22 cellular contexts compared by ENCODE assay signal in genomic region chr19:40827386-40828247, GRCh38. TPM values are rescaled to one million over a fixed set of nuclear protein-coding genes. Genes with fewer than 3 reads are reported as not detected.
DNase-seq lines count a peak whose midpoint lies in the region; ATAC-seq and TF ChIP-seq lines count a peak whose summit lies in the region.
"Had no signal": no experiment of that assay in that cellular context is flagged by ENCODE, and none has a peak within 500 bp of the region (broad histone marks: within the 10 kb centered on the region; RNA-seq: fewer than 3 reads in every experiment).

No MANE protein-coding gene starts in this region.

- peaks cover 0 to 9% of the 10 kb centered on the region in 2 donors for H3K36me3 Mint-ChIP-seq in CD4-positive, alpha-beta memory T cell
- no peaks in the 10 kb centered on the region for H3K36me3 Mint-ChIP-seq in natural killer cell

- 96 to 97% methylated on average over 22 of the region's 22 CpGs for WGBS in aorta, 2 donors

- H3K4me3 ChIP-seq in CD4-positive, alpha-beta memory T cell (ENCODE audit: low read length in 2 of 2) = no peak overlapping the region
- no peak overlapping the region for H3K4me3 ChIP-seq in HEK293 (ENCODE audit: low read depth, low read length)
- H3K4me3 ChIP-seq in dorsolateral prefrontal cortex = no peak overlapping the region
- H3K4me3 ChIP-seq in aorta (ENCODE audit: low read length in 2 of 2) = no peak overlapping the region
- H3K4me3 ChIP-seq: esophagus muscularis mucosa, lung, spleen had no signal

- CTCF ChIA-PET in CD4-positive, alpha-beta memory T cell (lab: Charles Lee; ENCODE audit: partially characterized antibody) = no interaction called here
- CTCF ChIA-PET in HEK293 (lab: Yijun Ruan, JAX) = interaction anchor here (0.6 to 2.3 kb wide), 5 partner anchors 8 to 193 kb away, joined by 3 to 11 read pairs (median 3); no protein-coding TSS in a partner anchor

- TF ChIP-seq CTCF in HEK293 (tag by site-specific recombination; IDR thresholded peaks at IDR 0.05) = no peak
- no peak for TF ChIP-seq CTCF in dorsolateral prefrontal cortex (IDR thresholded peaks at IDR 0.05 in 54 of 56, conservative IDR thresholded peaks at IDR 0.05 in 2 of 56; ENCODE audit: low read depth in 1 of 56, partially characterized antibody in 56 of 56)
- no peak for TF ChIP-seq CTCF in natural killer cell (IDR thresholded peaks at IDR 0.05)

- no peaks in the 10 kb centered on the region for H3K9me3 ChIP-seq in CD4-positive, alpha-beta memory T cell (ENCODE audit: control insufficient read depth in 1 of 2, low read length in 2 of 2)
- H3K9me3 ChIP-seq in HEK293 (ENCODE audit: control insufficient read depth, insufficient read depth, low read depth, low read length) (no peaks in the 10 kb centered on the region), aorta (ENCODE audit: control insufficient read depth, low read length) (no peaks in the 10 kb centered on the region)
- H3K9me3 ChIP-seq: esophagus muscularis mucosa, spleen had no signal

- H3K27ac Mint-ChIP-seq in CD4-positive, alpha-beta memory T cell = peak overlapping the region; percentile 65 to 99 (median 97)
- peak overlapping the region; percentile 85 to 92 for H3K27ac Mint-ChIP-seq in natural killer cell

- no peak for DNase-seq in CD4-positive, alpha-beta memory T cell
- DNase-seq in dorsolateral prefrontal cortex = no peak
- DNase-seq in natural killer cell = no peak
- DNase-seq in GF-D8 (lab: John Stamatoyannopoulos, UW) = no peak
- no peak for DNase-seq in NCI-H524 (lab: John Stamatoyannopoulos, UW)
- no peak for DNase-seq in NCI-H1105 treated with DMSO at 0.1 percent for 48 hours (lab: John Stamatoyannopoulos, UW)
- no peak for DNase-seq in aorta
- DNase-seq: activated CD4-positive, alpha-beta T cell treated with anti-CD3 and anti-CD28 coated beads for 48 hours; cerebellar nuclear complex; COR-L47; NCI-H1105; NCI-H2107; NCI-H446 treated with DMSO at 0.1 percent for 48 hours; SIG-M5; spleen had no signal

- no peaks in the 10 kb centered on the region for H3K36me3 ChIP-seq in CD4-positive, alpha-beta memory T cell (ENCODE audit: insufficient read depth, low read length)
- H3K36me3 ChIP-seq in HEK293 (ENCODE audit: control insufficient read depth in 2 of 2, insufficient read depth in 1 of 2, low read length in 2 of 2) (peaks cover 9 to 14% of the 10 kb centered on the region in 2 experiments; a peak in 2 of 3 replicates), aorta (ENCODE audit: control insufficient read depth in 1 of 2, insufficient read depth in 2 of 2, low read length in 1 of 2) (peaks cover 0 to 4% of the 10 kb centered on the region in 2 donors)

- peaks cover 14 to 48% (median 29%) of the 10 kb centered on the region in 4 donors for H3K4me1 Mint-ChIP-seq in CD4-positive, alpha-beta memory T cell
- peaks cover 41 to 61% of the 10 kb centered on the region in 2 donors for H3K4me1 Mint-ChIP-seq in natural killer cell

- intact Hi-C loops in CD4-positive, alpha-beta memory T cell (cut with micrococcal nuclease) = loop anchor here (2.0 kb wide), 1 partner anchor 143 kb away; no protein-coding TSS in a partner anchor
- intact Hi-C loops in dorsolateral prefrontal cortex (cut with DNase I) = no loop called here
- intact Hi-C loops in natural killer cell (cut with micrococcal nuclease) = loop anchor here (2.0 to 10.0 kb wide), 3 partner anchors 293 to 477 kb away; partner anchors contain the start of gene HNRNPUL1
- intact Hi-C loops in aorta (cut with DNase I) = no loop called here

- H3K27ac ChIP-seq in CD4-positive, alpha-beta memory T cell (ENCODE audit: low read depth, low read length) = peak overlapping the region; percentile 18
- H3K27ac ChIP-seq in HEK293 (ENCODE audit: extremely low read depth, low read depth, low read length) = no peak overlapping the region
- peak overlapping the region in 48 of 59 donors; percentile 1 to 89 (median 59) for H3K27ac ChIP-seq in dorsolateral prefrontal cortex
- no peak overlapping the region for H3K27ac ChIP-seq in aorta (ENCODE audit: low read depth in 1 of 2, low read length in 2 of 2)
- H3K27ac ChIP-seq: esophagus muscularis mucosa had no signal

- no peaks in the 10 kb centered on the region for H3K27me3 Mint-ChIP-seq in CD4-positive, alpha-beta memory T cell
- no peaks in the 10 kb centered on the region for H3K27me3 Mint-ChIP-seq in natural killer cell (ENCODE audit: low read depth in 2 of 2)
- H3K27me3 Mint-ChIP-seq: stimulated activated naive CD8-positive, alpha-beta T cell treated with anti-CD3 and anti-CD28 coated beads, Interleukin-15, Interleukin-2, amounts not matched to agents 100 ng/mL and 50 ng/mL, for 24 hours had no signal

- peaks cover 21% of the 10 kb centered on the region for H3K4me1 ChIP-seq in CD4-positive, alpha-beta memory T cell (ENCODE audit: insufficient read depth, low read length)
- H3K4me1 ChIP-seq in HEK293 (ENCODE audit: control insufficient read depth, insufficient read depth, low read length) = peaks cover 21% of the 10 kb centered on the region
- H3K4me1 ChIP-seq in aorta (ENCODE audit: control insufficient read depth in 1 of 2, insufficient read depth in 2 of 2, low read length in 2 of 2) = no peaks in the 10 kb centered on the region

- POLR2A ChIA-PET in CD4-positive, alpha-beta memory T cell (lab: Charles Lee; ENCODE audit: partially characterized antibody) = interaction anchor here (1.0 to 1.4 kb wide), 2 partner anchors 77 to 165 kb away, joined by 3 read pairs; partner anchors contain the start of gene ACTMAP
- POLR2A ChIA-PET in HEK293 (lab: Yijun Ruan, JAX) = no interaction called here

- no peaks in the 10 kb centered on the region for H3K9me3 Mint-ChIP-seq in CD4-positive, alpha-beta memory T cell
- H3K9me3 Mint-ChIP-seq in natural killer cell = peaks cover 0 to 3% of the 10 kb centered on the region in 2 donors
- H3K9me3 Mint-ChIP-seq: stimulated activated naive CD8-positive, alpha-beta T cell treated with anti-CD3 and anti-CD28 coated beads, Interleukin-15, Interleukin-2, amounts not matched to agents 100 ng/mL and 50 ng/mL, for 24 hours had no signal

- H3K27me3 ChIP-seq in CD4-positive, alpha-beta memory T cell (ENCODE audit: insufficient read depth, low read length) = no peaks in the 10 kb centered on the region
- H3K27me3 ChIP-seq in dorsolateral prefrontal cortex (no peaks in the 10 kb centered on the region), aorta (ENCODE audit: control insufficient read depth in 1 of 2, insufficient read depth in 2 of 2, low read length in 1 of 2) (no peaks in the 10 kb centered on the region)
- H3K27me3 ChIP-seq: esophagus muscularis mucosa, spleen had no signal

- H3K4me3 Mint-ChIP-seq in CD4-positive, alpha-beta memory T cell = peak overlapping the region in 6 of 8 donors; percentile 12 to 84 (median 72)
- H3K4me3 Mint-ChIP-seq in natural killer cell = peak overlapping the region; percentile 48
- H3K4me3 Mint-ChIP-seq: stimulated activated naive CD8-positive, alpha-beta T cell treated with anti-CD3 and anti-CD28 coated beads, Interleukin-15, Interleukin-2, amounts not matched to agents 100 ng/mL and 50 ng/mL, for 24 hours had no signal

- ATAC-seq in natural killer cell (no peak), aorta (ENCODE audit: low FRiP score) (no peak)

TF ChIP-seq in HEK293, 187 proteins besides CTCF, POLR2A, EP300 and RAD21 (continues in another document):
- TF ChIP-seq ZNF530 (tag by site-specific recombination; IDR thresholded peaks at IDR 0.05; ENCODE audit: low read depth) (no peak), OVOL3 (tag by site-specific recombination; IDR thresholded peaks at IDR 0.05) (no peak), ZNF654 (tag by site-specific recombination; IDR thresholded peaks at IDR 0.05; ENCODE audit: low read depth) (no peak), YY1 (tag by site-specific recombination; IDR thresholded peaks at IDR 0.05) (no peak), ZNF843 (tag by site-specific recombination; IDR thresholded peaks at IDR 0.05) (no peak)

RNA-seq across cellular contexts. Expression of gene CYP2A6, which starts 22.6 kb away (rescaled TPM):
- under 1 TPM in 1 of 2 experiments, not detected in 1; 0.23 TPM for total RNA-seq in CD4-positive, alpha-beta memory T cell
- not detected for polyA plus RNA-seq in CD4-positive, alpha-beta memory T cell
- 1 to 10 TPM in 5 of 120 experiments, under 1 TPM in 20, not detected in 95; 0.18 to 1.7 (median 0.63) TPM for total RNA-seq in dorsolateral prefrontal cortex
- not detected for total RNA-seq in natural killer cell
- not detected for total RNA-seq in aorta
- under 1 TPM in 1 of 2 donors, not detected in 1; 0.38 TPM for polyA plus RNA-seq in aorta
- total RNA-seq: esophagus muscularis mucosa, kidney epithelial cell, renal cortical epithelial cell had no signal
- polyA plus RNA-seq: spleen had no signal

RNA-seq across cellular contexts. Expression of gene EGLN2, which starts 28.6 kb away (rescaled TPM):
- 100 to 1,000 TPM; 203 to 219 TPM for total RNA-seq in CD4-positive, alpha-beta memory T cell
- 100 to 1,000 TPM; 141 to 207 TPM for polyA plus RNA-seq in CD4-positive, alpha-beta memory T cell
- total RNA-seq in dorsolateral prefrontal cortex = 100 to 1,000 TPM in 69 of 120 experiments, 10 to 100 TPM in 51; 73.7 to 138 (median 102) TPM
- total RNA-seq in natural killer cell = 100 to 1,000 TPM; 104 to 156 (median 151) TPM
- 100 to 1,000 TPM in 1 of 2 donors, 10 to 100 TPM in 1; 85.7 to 102 TPM for total RNA-seq in aorta
- polyA plus RNA-seq in aorta = 100 to 1,000 TPM in 1 of 2 donors, 10 to 100 TPM in 1; 60.0 to 120 TPM

RNA-seq across cellular contexts. Expression of gene RAB4B, which starts 49.6 kb away (rescaled TPM):
- 10 to 100 TPM; 53.5 to 55.0 TPM for total RNA-seq in CD4-positive, alpha-beta memory T cell
- 10 to 100 TPM; 67.3 to 69.8 TPM for polyA plus RNA-seq in CD4-positive, alpha-beta memory T cell
- total RNA-seq in dorsolateral prefrontal cortex = 100 to 1,000 TPM in 6 of 120 experiments, 10 to 100 TPM in 114; 42.2 to 113 (median 77.4) TPM
- total RNA-seq in natural killer cell = 10 to 100 TPM; 97.8 to 99.8 (median 98.6) TPM
- 10 to 100 TPM; 28.1 to 33.3 TPM for total RNA-seq in aorta
- 10 to 100 TPM; 19.3 to 67.2 TPM for polyA plus RNA-seq in aorta

RNA-seq across cellular contexts. Expression of gene MIA, which starts 52.3 kb away (rescaled TPM):
- total RNA-seq in CD4-positive, alpha-beta memory T cell = 10 to 100 TPM; 11.2 to 11.4 TPM
- polyA plus RNA-seq in CD4-positive, alpha-beta memory T cell = not detected
- 10 to 100 TPM in 4 of 120 experiments, 1 to 10 TPM in 53, not detected in 63; 1.4 to 14.0 (median 2.9) TPM for total RNA-seq in dorsolateral prefrontal cortex
- total RNA-seq in natural killer cell = not detected
- total RNA-seq in aorta = 1 to 10 TPM; 1.7 to 3.6 TPM
- polyA plus RNA-seq in aorta = not detected
- total RNA-seq: kidney epithelial cell, omental fat pad, renal cortical epithelial cell had no signal

RNA-seq across cellular contexts. Expression of gene CYP2A7, which starts 54.4 kb away (rescaled TPM):
- not detected for total RNA-seq in CD4-positive, alpha-beta memory T cell
- not detected for polyA plus RNA-seq in CD4-positive, alpha-beta memory T cell
- total RNA-seq in dorsolateral prefrontal cortex (1 to 10 TPM in 8 of 120 experiments, under 1 TPM in 5, not detected in 107; 0.50 to 1.7 (median 1.0) TPM), natural killer cell (not detected), aorta (not detected)
- not detected for polyA plus RNA-seq in aorta
- total RNA-seq: esophagus muscularis mucosa, kidney epithelial cell, omental fat pad, renal cortical epithelial cell, spleen had no signal
- polyA plus RNA-seq: spleen had no signal

Comparison
In these comparisons a context has a peak if more than half of its experiments do, and no peak if none do; other contexts are left out.
1. H3K27ac ChIP-seq: peak in CD4-positive, alpha-beta memory T cell (single experiment) and dorsolateral prefrontal cortex (48 of 59); none in HEK293 (single experiment) and aorta (0 of 2).
2. intact Hi-C loops: an anchor here in CD4-positive, alpha-beta memory T cell (2.0 kb wide) and natural killer cell (2.0 to 10.0 kb wide); none called in dorsolateral prefrontal cortex and aorta.